In genomic region chr21:38223893-38224540, GRCh38 we compare ENCODE assay signal across 1 cellular context.
TF ChIP-seq lines count a peak whose summit lies in the region.

No MANE protein-coding gene starts in this region.

TF ChIP-seq in HEK293, 187 proteins besides CTCF, POLR2A, EP300 and RAD21 (continued from another document):
- TF ChIP-seq TSHZ1 (tag by site-specific recombination; IDR thresholded peaks at IDR 0.05; ENCODE audit: borderline replicate concordance): no peak
- 0 out of 2 replicates have a peak, but pooled peaks have one; percentile 34 for TF ChIP-seq ZNF621 (tag by site-specific recombination; IDR thresholded peaks at IDR 0.05)
- no peak for TF ChIP-seq ZNF2 (tag by site-specific recombination; IDR thresholded peaks at IDR 0.05)
- 0 out of 2 replicates have a peak, but pooled peaks have one; percentile 22 for TF ChIP-seq ZNF677 (tag by site-specific recombination; IDR thresholded peaks at IDR 0.05)
- TF ChIP-seq ZNF335 (tag by site-specific recombination; conservative IDR thresholded peaks at IDR 0.05): no peak
- peak; percentile 92 for TF ChIP-seq ZNF529 (tag by site-specific recombination; IDR thresholded peaks at IDR 0.05; ENCODE audit: insufficient replicate concordance)
- peak; percentile 47; the same call in 1 of the 2 replicates for TF ChIP-seq ZNF26 (tag by site-specific recombination; IDR thresholded peaks at IDR 0.05)
- no peak for TF ChIP-seq ZIC2 (tag by site-specific recombination; IDR thresholded peaks at IDR 0.05)
- no peak for TF ChIP-seq INSM2 (tag by site-specific recombination; IDR thresholded peaks at IDR 0.05)
- peak; percentile 81 for TF ChIP-seq ZNF549 (tag by site-specific recombination; IDR thresholded peaks at IDR 0.05)
- TF ChIP-seq ZNF184 (tag by site-specific recombination; IDR thresholded peaks at IDR 0.05): peak; percentile 96
- no peak for TF ChIP-seq ZFP69B (tag by site-specific recombination; IDR thresholded peaks at IDR 0.05)
- TF ChIP-seq ZNF16 (tag by site-specific recombination; IDR thresholded peaks at IDR 0.05; ENCODE audit: low read depth): no peak
- no peak for TF ChIP-seq ZNF768 (tag by site-specific recombination; IDR thresholded peaks at IDR 0.05)
- no peak for TF ChIP-seq ZNF114 (tag by site-specific recombination; IDR thresholded peaks at IDR 0.05)
- TF ChIP-seq ZNF623 (tag by site-specific recombination; IDR thresholded peaks at IDR 0.05): no peak
- no peak for TF ChIP-seq ZNF341 (tag by site-specific recombination; IDR thresholded peaks at IDR 0.05; ENCODE audit: low read depth)
- TF ChIP-seq ZNF561 (tag by site-specific recombination; IDR thresholded peaks at IDR 0.05; ENCODE audit: borderline replicate concordance): no peak
- no peak for TF ChIP-seq ZNF433 (tag by site-specific recombination; IDR thresholded peaks at IDR 0.05; ENCODE audit: low read depth)
- peak; percentile 95 for TF ChIP-seq ZNF510 (tag by site-specific recombination; IDR thresholded peaks at IDR 0.05; ENCODE audit: insufficient replicate concordance)
- TF ChIP-seq ZNF670 (tag by site-specific recombination; IDR thresholded peaks at IDR 0.05; ENCODE audit: low read depth): no peak
- no peak for TF ChIP-seq ZNF585B (tag by site-specific recombination; IDR thresholded peaks at IDR 0.05)
- no peak for TF ChIP-seq ZBTB49 (tag by site-specific recombination; IDR thresholded peaks at IDR 0.05; ENCODE audit: low read depth)
- no peak for TF ChIP-seq ZEB2 (tag by site-specific recombination; IDR thresholded peaks at IDR 0.05)
- no peak for TF ChIP-seq ZBTB11 (tag by site-specific recombination; conservative IDR thresholded peaks at IDR 0.05; ENCODE audit: low read depth)
- no peak for TF ChIP-seq ZNF776 (tag by site-specific recombination; IDR thresholded peaks at IDR 0.05; ENCODE audit: borderline replicate concordance)
- TF ChIP-seq ZNF398 (tag by site-specific recombination; IDR thresholded peaks at IDR 0.05): no peak
- TF ChIP-seq ZNF501 (tag by site-specific recombination; IDR thresholded peaks at IDR 0.05): no peak
- TF ChIP-seq ZNF266 (tag by site-specific recombination; IDR thresholded peaks at IDR 0.05; ENCODE audit: low read depth): no peak
- 0 out of 2 replicates have a peak, but pooled peaks have one; percentile 20 for TF ChIP-seq ZXDB (tag by site-specific recombination; IDR thresholded peaks at IDR 0.05)
TF ChIP-seq in HEK293: peak in this region for 35.
